ENCODE assay signal across 14 cellular contexts in the genomic region with DNA sequence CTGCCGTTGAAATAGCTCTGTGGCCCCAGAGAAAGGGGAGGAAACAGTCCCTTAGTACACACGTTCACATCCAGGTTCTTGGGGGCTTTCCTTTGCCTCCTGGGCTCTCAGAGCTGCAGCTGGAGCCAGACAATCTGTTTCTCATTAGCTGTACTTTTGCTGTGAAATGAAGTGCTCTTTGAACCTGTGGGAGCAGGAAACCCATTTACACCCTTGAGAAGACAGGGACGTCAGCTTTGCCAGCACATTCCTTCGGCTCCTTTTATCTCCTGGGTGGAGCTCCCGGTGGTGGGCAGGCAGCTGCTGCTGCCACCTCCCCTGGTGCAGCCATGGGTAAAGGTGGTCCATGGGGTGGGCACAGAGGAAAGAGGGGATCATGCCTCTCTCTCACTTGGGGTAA.
DNase-seq lines count a peak whose midpoint lies in the region; ATAC-seq and TF ChIP-seq lines count a peak whose summit lies in the region.
"Had no signal": no experiment of that assay in that cellular context is flagged by ENCODE, and none has a peak within 500 bp of the region (broad histone marks: within the 10 kb centered on the region; RNA-seq: fewer than 3 reads in every experiment).

No MANE protein-coding gene starts in this region.

- no peaks in the 10 kb centered on the region for H3K9me3 ChIP-seq in mucosa of descending colon
- H3K9me3 ChIP-seq: BE2C, ovary had no signal

- H3K27ac Mint-ChIP-seq in dendritic cell treated with granulocyte-macrophage colony-stimulating factor and Interleukin-4, amounts not matched to agents 40 ng/mL and 50 ng/mL, for 4 days, result peak overlapping the region; percentile 79
- H3K27ac Mint-ChIP-seq in activated T-cell treated with anti-CD3 and anti-CD28 coated beads, Interleukin-2, amount 50 U/mL, for 24 hours, result no peak overlapping the region
- H3K27ac Mint-ChIP-seq in progenitor cell of endocrine pancreas, result no peak overlapping the region
- H3K27ac Mint-ChIP-seq: memory B cell had no signal

- H3K9me3 Mint-ChIP-seq in dendritic cell treated with granulocyte-macrophage colony-stimulating factor and Interleukin-4, amounts not matched to agents 40 ng/mL and 50 ng/mL, for 4 days, result peaks cover 9% of the 10 kb centered on the region
- no peaks in the 10 kb centered on the region for H3K9me3 Mint-ChIP-seq in activated T-cell treated with anti-CD3 and anti-CD28 coated beads, Interleukin-2, amount 50 U/mL, for 24 hours
- peaks cover 14% of the 10 kb centered on the region for H3K9me3 Mint-ChIP-seq in progenitor cell of endocrine pancreas (ENCODE audit: low read depth)

- H3K4me1 ChIP-seq in mucosa of descending colon (ENCODE audit: low read depth), result peaks cover 4% of the 10 kb centered on the region
- H3K4me1 ChIP-seq: BE2C had no signal

- peaks cover 37% of the 10 kb centered on the region for H3K27me3 Mint-ChIP-seq in dendritic cell treated with granulocyte-macrophage colony-stimulating factor and Interleukin-4, amounts not matched to agents 40 ng/mL and 50 ng/mL, for 4 days
- peaks cover 13% of the 10 kb centered on the region for H3K27me3 Mint-ChIP-seq in activated T-cell treated with anti-CD3 and anti-CD28 coated beads, Interleukin-2, amount 50 U/mL, for 24 hours
- H3K27me3 Mint-ChIP-seq in progenitor cell of endocrine pancreas, result no peaks in the 10 kb centered on the region

- H3K36me3 ChIP-seq in mucosa of descending colon (ENCODE audit: low read depth), result no peaks in the 10 kb centered on the region
- H3K36me3 ChIP-seq: BE2C, ovary had no signal

- intact Hi-C loops in dendritic cell treated with granulocyte-macrophage colony-stimulating factor and Interleukin-4, amounts not matched to agents 40 ng/mL and 50 ng/mL, for 4 days (cut with micrococcal nuclease), result no loop called here
- intact Hi-C loops in mucosa of descending colon (cut with DNase I, micrococcal nuclease), result no loop called here

- TF ChIP-seq CTCF in mucosa of descending colon (IDR thresholded peaks at IDR 0.05), result no peak
- TF ChIP-seq CTCF in progenitor cell of endocrine pancreas (IDR thresholded peaks at IDR 0.05; ENCODE audit: unreplicated experiment), result no peak

- H3K4me3 Mint-ChIP-seq in dendritic cell treated with granulocyte-macrophage colony-stimulating factor and Interleukin-4, amounts not matched to agents 40 ng/mL and 50 ng/mL, for 4 days, result no peak overlapping the region
- H3K4me3 Mint-ChIP-seq in activated T-cell treated with anti-CD3 and anti-CD28 coated beads, Interleukin-2, amount 50 U/mL, for 24 hours, result no peak overlapping the region
- H3K4me3 Mint-ChIP-seq in progenitor cell of endocrine pancreas (ENCODE audit: low read depth), result no peak overlapping the region
- H3K4me3 Mint-ChIP-seq: memory B cell had no signal

- peak; percentile 32 for DNase-seq in AG20443 (ENCODE audit: low spot score)
- DNase-seq in HuH-7 (ENCODE audit: low spot score), result peak; percentile 23
- no peak for DNase-seq in mucosa of descending colon
- DNase-seq in SIG-M5 (lab: John Stamatoyannopoulos, UW), result no peak
- DNase-seq in activated T-cell treated with anti-CD3 and anti-CD28 coated beads, Interleukin-2, amount 50 U/mL, for 24 hours, result no peak
- no peak for DNase-seq in progenitor cell of endocrine pancreas (ENCODE audit: low spot score, unreplicated experiment)
- DNase-seq: activated CD8-positive, alpha-beta memory T cell treated with anti-CD3 and anti-CD28 coated beads for 24 hours; BE2C; erythroblast; NCI-H345; ovary had no signal

- H3K4me1 Mint-ChIP-seq in dendritic cell treated with granulocyte-macrophage colony-stimulating factor and Interleukin-4, amounts not matched to agents 40 ng/mL and 50 ng/mL, for 4 days (ENCODE audit: low read depth), result peaks cover 78% of the 10 kb centered on the region
- peaks cover 33% of the 10 kb centered on the region for H3K4me1 Mint-ChIP-seq in activated T-cell treated with anti-CD3 and anti-CD28 coated beads, Interleukin-2, amount 50 U/mL, for 24 hours (ENCODE audit: low read depth)
- peaks cover 9% of the 10 kb centered on the region for H3K4me1 Mint-ChIP-seq in progenitor cell of endocrine pancreas (ENCODE audit: low read depth)

- no peaks in the 10 kb centered on the region for H3K36me3 Mint-ChIP-seq in dendritic cell treated with granulocyte-macrophage colony-stimulating factor and Interleukin-4, amounts not matched to agents 40 ng/mL and 50 ng/mL, for 4 days (ENCODE audit: low read depth)
- H3K36me3 Mint-ChIP-seq in activated T-cell treated with anti-CD3 and anti-CD28 coated beads, Interleukin-2, amount 50 U/mL, for 24 hours (ENCODE audit: low read depth), result no peaks in the 10 kb centered on the region
- H3K36me3 Mint-ChIP-seq in progenitor cell of endocrine pancreas (ENCODE audit: insufficient read depth), result peaks cover 2% of the 10 kb centered on the region

- H3K4me3 ChIP-seq in mucosa of descending colon, result no peak overlapping the region
- H3K4me3 ChIP-seq: ovary had no signal

- peak; percentile 46 for ATAC-seq in mucosa of descending colon
- ATAC-seq in HG03280 (IDR thresholded peaks at IDR 0.05; ENCODE audit: unreplicated experiment), result no peak

Comparison
In these comparisons a context has a peak if more than half of its experiments do, and no peak if none do; other contexts are left out.
1. DNase-seq: peak in AG20443 (single experiment) and HuH-7 (single experiment); none in mucosa of descending colon (0 of 3), SIG-M5 (single experiment), activated T-cell treated with anti-CD3 and anti-CD28 coated beads, Interleukin-2, amount 50 U/mL, for 24 hours (single experiment) and progenitor cell of endocrine pancreas (single experiment).